Comparison of ENCODE assay signal across 8 cellular contexts in genomic region chr7:4744391-4745264, GRCh38. TPM values are rescaled to one million over a fixed set of nuclear protein-coding genes. Genes with fewer than 3 reads are reported as not detected.
DNase-seq lines count a peak whose midpoint lies in the region; ATAC-seq and TF ChIP-seq lines count a peak whose summit lies in the region.

No MANE protein-coding gene starts in this region.

- H3K4me1 ChIP-seq in right lobe of liver: peaks cover 0 to 26% (median 12%) of the 10 kb centered on the region in 4 donors

- WGBS in right lobe of liver (ENCODE audit: insufficient coverage, low coverage, low lambda C conversion rate, missing lambda C conversion rate): 24% methylated on average over 25 of the region's 31 CpGs

- H3K36me3 ChIP-seq in right lobe of liver: peaks cover 0 to 12% (median 3%) of the 10 kb centered on the region in 4 donors

- ATAC-seq in HG03175 (IDR thresholded peaks at IDR 0.05; ENCODE audit: unreplicated experiment) (peak; percentile 68), right lobe of liver (peak; percentile 92 to 96 (median 94))

- intact Hi-C loops in dorsolateral prefrontal cortex (cut with DNase I): no loop called here
- intact Hi-C loops in right lobe of liver (cut with DNase I): no loop called here

- peaks cover 50% of the 10 kb centered on the region for H3K36me3 Mint-ChIP-seq in activated CD4-positive, alpha-beta T cell treated with anti-CD3 and anti-CD28 coated beads, Interleukin-2, amount 10 ng/mL, durations not matched to agents 7 days and 5 days (ENCODE audit: low read depth)

- TF ChIP-seq POLR2A in GM18951 (IDR thresholded peaks at IDR 0.05; ENCODE audit: extremely low read depth, insufficient read depth, insufficient read length): peak; percentile 59
- peak; percentile 45 for TF ChIP-seq POLR2A in right lobe of liver (IDR thresholded peaks at IDR 0.05)

- H3K4me3 ChIP-seq in dorsolateral prefrontal cortex: peak overlapping the region in 58 of 59 donors; percentile 0 to 59 (median 36)
- H3K4me3 ChIP-seq in right lobe of liver: peak overlapping the region in 2 of 3 donors; percentile 20 to 38

- CTCF ChIA-PET in activated CD4-positive, alpha-beta T cell treated with anti-CD3 and anti-CD28 coated beads, Interleukin-2, amount 10 ng/mL, durations not matched to agents 7 days and 5 days (lab: Charles Lee): interaction anchor here (1.1 kb wide), 1 partner anchor 41 kb away, joined by 3 read pairs; no protein-coding TSS in a partner anchor

- H3K9me3 ChIP-seq in right lobe of liver: no peaks in the 10 kb centered on the region

- H3K4me1 Mint-ChIP-seq in activated CD4-positive, alpha-beta T cell treated with anti-CD3 and anti-CD28 coated beads, Interleukin-2, amount 10 ng/mL, durations not matched to agents 7 days and 5 days: peaks cover 80% of the 10 kb centered on the region

- TF ChIP-seq CTCF in dorsolateral prefrontal cortex (IDR thresholded peaks at IDR 0.05 in 54 of 56, conservative IDR thresholded peaks at IDR 0.05 in 2 of 56; ENCODE audit: low read depth in 1 of 56, partially characterized antibody in 56 of 56) (peak in 8 of 56 donors; percentile 3 to 21 (median 14)), right lobe of liver (IDR thresholded peaks at IDR 0.05) (no peak)

- POLR2A ChIA-PET in activated CD4-positive, alpha-beta T cell treated with anti-CD3 and anti-CD28 coated beads, Interleukin-2, amount 10 ng/mL, durations not matched to agents 7 days and 5 days (lab: Charles Lee): no interaction called here

- H3K27ac ChIP-seq in dorsolateral prefrontal cortex (peak overlapping the region; percentile 88 to 99 (median 97)), right lobe of liver (peak overlapping the region; percentile 81 to 97 (median 85))

- no peaks in the 10 kb centered on the region for H3K9me3 Mint-ChIP-seq in activated CD4-positive, alpha-beta T cell treated with anti-CD3 and anti-CD28 coated beads, Interleukin-2, amount 10 ng/mL, durations not matched to agents 7 days and 5 days

- in situ Hi-C loops in GM18951 (cut with MboI; ENCODE audit: low sequenced_read_pairs, unreplicated experiment): no loop called here

- peak overlapping the region; percentile 78 for H3K4me3 Mint-ChIP-seq in activated CD4-positive, alpha-beta T cell treated with anti-CD3 and anti-CD28 coated beads, Interleukin-2, amount 10 ng/mL, durations not matched to agents 7 days and 5 days

- no peaks in the 10 kb centered on the region for H3K27me3 Mint-ChIP-seq in activated CD4-positive, alpha-beta T cell treated with anti-CD3 and anti-CD28 coated beads, Interleukin-2, amount 10 ng/mL, durations not matched to agents 7 days and 5 days

- DNase-seq in AG08396 (ENCODE audit: low spot score) (peak; percentile 98), NCI-H345 (lab: John Stamatoyannopoulos, UW) (peak; percentile 89), dorsolateral prefrontal cortex (peak; percentile 86 to 99 (median 94)), right lobe of liver (peak; percentile 99 to 100 (median 99))
- DNase-seq in activated CD4-positive, alpha-beta T cell treated with anti-CD3 and anti-CD28 coated beads, Interleukin-2, amount 10 ng/mL, durations not matched to agents 7 days and 5 days: peak; percentile 86
- peak; percentile 71 for DNase-seq in stimulated activated CD4-positive, alpha-beta T cell treated with anti-CD3 and anti-CD28 coated beads, Interleukin-4, amount 100 ng/mL, for 24 hours

- H3K27me3 ChIP-seq in dorsolateral prefrontal cortex: no peaks in the 10 kb centered on the region
- no peaks in the 10 kb centered on the region for H3K27me3 ChIP-seq in right lobe of liver

- H3K27ac Mint-ChIP-seq in activated CD4-positive, alpha-beta T cell treated with anti-CD3 and anti-CD28 coated beads, Interleukin-2, amount 10 ng/mL, durations not matched to agents 7 days and 5 days: peak overlapping the region; percentile 98

RNA-seq across cellular contexts. Expression of gene AP5Z1, which starts 30.8 kb away (rescaled TPM):
- 10 to 100 TPM; 61.1 to 71.3 TPM for total RNA-seq in activated CD4-positive, alpha-beta T cell treated with anti-CD3 and anti-CD28 coated beads, Interleukin-2, amount 10 ng/mL, durations not matched to agents 7 days and 5 days
- total RNA-seq in dorsolateral prefrontal cortex: 10 to 100 TPM; 24.1 to 55.6 (median 34.6) TPM
- total RNA-seq in right lobe of liver: 10 to 100 TPM in 5 of 6 experiments, 1 to 10 TPM in 1; 9.7 to 23.6 (median 14.2) TPM

Comparison
In these comparisons a context has a peak if more than half of its experiments do, and no peak if none do; other contexts are left out.
1. Peak in every context shown above with its lines: DNase-seq, ATAC-seq, H3K4me3 ChIP-seq and H3K27ac ChIP-seq.